20 cellular contexts compared by ENCODE assay signal in genomic region chr10:124712704-124713407, GRCh38. TPM values are rescaled to one million over a fixed set of nuclear protein-coding genes. Genes with fewer than 3 reads are reported as not detected.
DNase-seq lines count a peak whose midpoint lies in the region; ATAC-seq and TF ChIP-seq lines count a peak whose summit lies in the region.
"Had no signal": no experiment of that assay in that cellular context is flagged by ENCODE, and none has a peak within 500 bp of the region (broad histone marks: within the 10 kb centered on the region; RNA-seq: fewer than 3 reads in every experiment).

No MANE protein-coding gene starts in this region.

- no peak for TF ChIP-seq POLR2A in ovary (IDR thresholded peaks at IDR 0.05)

- no peak for ATAC-seq in T-helper 17 cell
- no peak for ATAC-seq in stimulated activated effector memory CD8-positive, alpha-beta T cell treated with anti-CD3 and anti-CD28 coated beads, Interleukin-12 subunit alpha, Interleukin-12 subunit beta, amount 100 ng/mL, for 72 hours
- ATAC-seq: stimulated activated naive CD8-positive, alpha-beta T cell treated with anti-CD3 and anti-CD28 coated beads, Interleukin-15, Interleukin-2, amounts not matched to agents 100 U/mL and 50 U/mL, for 24 hours had no signal

- CTCF ChIA-PET in CD4-positive, alpha-beta memory T cell (lab: Charles Lee; ENCODE audit: partially characterized antibody) = interaction anchor here (0.9 to 22.6 kb wide), 8 partner anchors 8 to 85 kb away, joined by 3 to 556 read pairs (median 62); no protein-coding TSS in a partner anchor

- H3K4me1 Mint-ChIP-seq in CD4-positive, alpha-beta memory T cell = peaks cover 80 to 93% (median 86%) of the 10 kb centered on the region in 4 donors
- H3K4me1 Mint-ChIP-seq in T-helper 17 cell (peaks cover 76% of the 10 kb centered on the region), endothelial cell (ENCODE audit: unreplicated experiment) (peaks cover 50% of the 10 kb centered on the region)
- H3K4me1 Mint-ChIP-seq in stimulated activated effector memory CD8-positive, alpha-beta T cell treated with anti-CD3 and anti-CD28 coated beads, Interleukin-12 subunit alpha, Interleukin-12 subunit beta, amount 100 ng/mL, for 72 hours = peaks cover 86% of the 10 kb centered on the region

- no peaks in the 10 kb centered on the region for H3K27me3 Mint-ChIP-seq in CD4-positive, alpha-beta memory T cell
- H3K27me3 Mint-ChIP-seq in T-helper 17 cell = no peaks in the 10 kb centered on the region
- peaks cover 5% of the 10 kb centered on the region for H3K27me3 Mint-ChIP-seq in endothelial cell (ENCODE audit: unreplicated experiment)

- no peaks in the 10 kb centered on the region for H3K9me3 ChIP-seq in CD4-positive, alpha-beta memory T cell (ENCODE audit: control insufficient read depth in 1 of 2, low read length in 2 of 2)
- H3K9me3 ChIP-seq in T-helper 17 cell (ENCODE audit: control insufficient read depth, low read length, poor library complexity, severe bottlenecking) (no peaks in the 10 kb centered on the region), ovary (no peaks in the 10 kb centered on the region)
- H3K9me3 ChIP-seq: ascending aorta, BE2C, prostate gland, SJCRH30 had no signal

- H3K4me3 Mint-ChIP-seq in CD4-positive, alpha-beta memory T cell = peak overlapping the region in 4 of 8 donors; percentile 39 to 60 (median 54)
- H3K4me3 Mint-ChIP-seq in T-helper 17 cell (no peak overlapping the region), endothelial cell (ENCODE audit: unreplicated experiment) (no peak overlapping the region)
- peak overlapping the region; percentile 21 for H3K4me3 Mint-ChIP-seq in stimulated activated effector memory CD8-positive, alpha-beta T cell treated with anti-CD3 and anti-CD28 coated beads, Interleukin-12 subunit alpha, Interleukin-12 subunit beta, amount 100 ng/mL, for 72 hours
- H3K4me3 Mint-ChIP-seq: HFFc6 had no signal

- no peaks in the 10 kb centered on the region for H3K27me3 ChIP-seq in CD4-positive, alpha-beta memory T cell (ENCODE audit: insufficient read depth, low read length)
- H3K27me3 ChIP-seq in ovary = no peaks in the 10 kb centered on the region
- H3K27me3 ChIP-seq: ascending aorta, BE2C, SJCRH30 had no signal

- intact Hi-C loops in CD4-positive, alpha-beta memory T cell (cut with micrococcal nuclease) = no loop called here
- intact Hi-C loops in ovary (cut with DNase I) = no loop called here

- H3K9me3 Mint-ChIP-seq in CD4-positive, alpha-beta memory T cell = no peaks in the 10 kb centered on the region
- no peaks in the 10 kb centered on the region for H3K9me3 Mint-ChIP-seq in endothelial cell (ENCODE audit: unreplicated experiment)
- H3K9me3 Mint-ChIP-seq in stimulated activated effector memory CD8-positive, alpha-beta T cell treated with anti-CD3 and anti-CD28 coated beads, Interleukin-12 subunit alpha, Interleukin-12 subunit beta, amount 100 ng/mL, for 72 hours = no peaks in the 10 kb centered on the region
- H3K9me3 Mint-ChIP-seq: HFFc6 had no signal

- no peak for TF ChIP-seq EP300 in ovary (IDR thresholded peaks at IDR 0.05)

- DNase-seq in CD4-positive, alpha-beta memory T cell = peak in 1 of 5 donors; percentile 31
- DNase-seq in T-helper 17 cell = no peak
- DNase-seq in endothelial cell (ENCODE audit: low spot score) = no peak
- DNase-seq in stimulated activated effector memory CD8-positive, alpha-beta T cell treated with anti-CD3 and anti-CD28 coated beads, Interleukin-12 subunit alpha, Interleukin-12 subunit beta, amount 100 ng/mL, for 72 hours (ENCODE audit: low spot score in 2 of 2) = no peak
- DNase-seq in ovary = no peak
- no peak for DNase-seq in stimulated activated CD4-positive, alpha-beta T cell treated with anti-CD3 and anti-CD28 coated beads, Interleukin-2, amount 100 ng/mL, for 48 hours
- DNase-seq in NCI-H2107 treated with DMSO at 0.1 percent for 48 hours (lab: John Stamatoyannopoulos, UW; ENCODE audit: unreplicated experiment) = no peak
- DNase-seq: activated CD4-positive, alpha-beta T cell treated with anti-CD3 and anti-CD28 coated beads for 4 hours; BE2C; DMS53; head of caudate nucleus; HFFc6; islet precursor cell; Kasumi-1; SJCRH30; stimulated activated naive CD8-positive, alpha-beta T cell treated with anti-CD3 and anti-CD28 coated beads, Interleukin-15, Interleukin-2, amounts not matched to agents 100 U/mL and 50 U/mL, for 24 hours; T-helper 9 cell had no signal

- H3K4me1 ChIP-seq in CD4-positive, alpha-beta memory T cell (ENCODE audit: insufficient read depth, low read length) = peaks cover 97% of the 10 kb centered on the region
- H3K4me1 ChIP-seq in ovary (ENCODE audit: insufficient read depth) = peaks cover 35% of the 10 kb centered on the region

- 82 to 83% (median 83%) methylated on average over 5 of the region's 5 CpGs for WGBS in ovary, 3 donors

- H3K4me3 ChIP-seq in CD4-positive, alpha-beta memory T cell (ENCODE audit: low read length in 2 of 2) = no peak overlapping the region
- H3K4me3 ChIP-seq in ovary = no peak overlapping the region
- H3K4me3 ChIP-seq: ascending aorta, prostate gland, SJCRH30, smooth muscle cell had no signal

- peaks cover 14 to 16% of the 10 kb centered on the region in 2 donors for H3K36me3 Mint-ChIP-seq in CD4-positive, alpha-beta memory T cell
- H3K36me3 Mint-ChIP-seq in T-helper 17 cell (ENCODE audit: low read depth) (peaks cover 5% of the 10 kb centered on the region), endothelial cell (ENCODE audit: low read depth, unreplicated experiment) (no peaks in the 10 kb centered on the region)
- peaks cover 49% of the 10 kb centered on the region for H3K36me3 Mint-ChIP-seq in stimulated activated effector memory CD8-positive, alpha-beta T cell treated with anti-CD3 and anti-CD28 coated beads, Interleukin-12 subunit alpha, Interleukin-12 subunit beta, amount 100 ng/mL, for 72 hours

- POLR2A ChIA-PET in CD4-positive, alpha-beta memory T cell (lab: Charles Lee; ENCODE audit: partially characterized antibody) = interaction anchor here (0.7 to 20.9 kb wide), 12 partner anchors 10 to 65 kb away, joined by 3 to 544 read pairs (median 6); no protein-coding TSS in a partner anchor

- no peaks in the 10 kb centered on the region for H3K36me3 ChIP-seq in CD4-positive, alpha-beta memory T cell (ENCODE audit: insufficient read depth, low read length)
- H3K36me3 ChIP-seq in ovary = no peaks in the 10 kb centered on the region
- H3K36me3 ChIP-seq: ascending aorta, prostate gland, SJCRH30 had no signal

- TF ChIP-seq CTCF in endothelial cell (IDR thresholded peaks at IDR 0.05; ENCODE audit: unreplicated experiment) = no peak
- TF ChIP-seq CTCF in ovary (IDR thresholded peaks at IDR 0.05) = no peak

- peak overlapping the region; percentile 77 to 91 (median 87) for H3K27ac Mint-ChIP-seq in CD4-positive, alpha-beta memory T cell
- H3K27ac Mint-ChIP-seq in T-helper 17 cell (peak overlapping the region; percentile 93), endothelial cell (ENCODE audit: unreplicated experiment) (peak overlapping the region; percentile 70)
- H3K27ac Mint-ChIP-seq in stimulated activated effector memory CD8-positive, alpha-beta T cell treated with anti-CD3 and anti-CD28 coated beads, Interleukin-12 subunit alpha, Interleukin-12 subunit beta, amount 100 ng/mL, for 72 hours = peak overlapping the region; percentile 92
- H3K27ac Mint-ChIP-seq: HFFc6 had no signal

- H3K27ac ChIP-seq in CD4-positive, alpha-beta memory T cell (ENCODE audit: low read depth, low read length) = peak overlapping the region; percentile 31
- no peak overlapping the region for H3K27ac ChIP-seq in ovary
- H3K27ac ChIP-seq: ascending aorta, prostate gland, SJCRH30 had no signal

RNA-seq across cellular contexts. Expression of gene FAM53B, which starts 31.3 kb away (rescaled TPM):
- total RNA-seq in CD4-positive, alpha-beta memory T cell = 10 to 100 TPM; 57.3 to 60.7 TPM
- polyA plus RNA-seq in CD4-positive, alpha-beta memory T cell = 10 to 100 TPM in 1 of 2 donors, 1 to 10 TPM in 1; 7.3 to 42.5 TPM
- total RNA-seq in T-helper 17 cell (10 to 100 TPM; 68.5 to 69.2 TPM), endothelial cell (ENCODE audit: unreplicated experiment) (21.0 TPM), ovary (10 to 100 TPM; 29.8 to 77.6 (median 47.8) TPM)
- polyA plus RNA-seq in ovary = 10 to 100 TPM in 1 of 2 donors, 1 to 10 TPM in 1; 9.7 to 21.3 TPM
